ENCODE assay signal across 10 cellular contexts in genomic region chr3:37245003-37245402, GRCh38. TPM values are rescaled to one million over a fixed set of nuclear protein-coding genes. Genes with fewer than 3 reads are reported as not detected.
DNase-seq lines count a peak whose midpoint lies in the region; ATAC-seq, FAIRE-seq and TF ChIP-seq lines count a peak whose summit lies in the region.
"Had no signal": no experiment of that assay in that cellular context is flagged by ENCODE, and none has a peak within 500 bp of the region (broad histone marks: within the 10 kb centered on the region; RNA-seq: fewer than 3 reads in every experiment).

No MANE protein-coding gene starts in this region.

- no peak for FAIRE-seq in small intestine (lab: Jason Lieb, UNC)
- FAIRE-seq: colon had no signal

- H3K36me3 ChIP-seq in SU-DHL-6 (ENCODE audit: low read length) (no peaks in the 10 kb centered on the region), small intestine (ENCODE audit: control insufficient read depth in 2 of 2, insufficient read depth in 2 of 2, low read length in 2 of 2) (no peaks in the 10 kb centered on the region)

- 67% methylated on average over 3 of the region's 3 CpGs for WGBS in right cardiac atrium
- 18 to 66% (median 44%) methylated on average over 3 of the region's 3 CpGs for WGBS in small intestine, 3 donors

- H3K9ac ChIP-seq in SU-DHL-6 (ENCODE audit: low read length), result peak overlapping the region; percentile 84

- H3K27me3 Mint-ChIP-seq in T-helper 2 cell treated with Interferon-gamma antibody and Interleukin-4, amounts not matched to agents 5 μg/mL and 100 μg/mL, for 36 hours (ENCODE audit: low read depth), result no peaks in the 10 kb centered on the region

- H3K27ac ChIP-seq in SU-DHL-6 (ENCODE audit: low read depth, low read length) (no peak overlapping the region), right cardiac atrium (ENCODE audit: low read length) (no peak overlapping the region), small intestine (ENCODE audit: low read depth in 1 of 2, low read length in 1 of 2) (no peak overlapping the region)

- no peak for ATAC-seq in right cardiac atrium
- ATAC-seq in HG02870 (IDR thresholded peaks at IDR 0.05; ENCODE audit: unreplicated experiment), result no peak

- peaks cover 14% of the 10 kb centered on the region for H3K36me3 Mint-ChIP-seq in T-helper 2 cell treated with Interferon-gamma antibody and Interleukin-4, amounts not matched to agents 5 μg/mL and 100 μg/mL, for 36 hours (ENCODE audit: low read depth)

- H3K9me3 Mint-ChIP-seq in T-helper 2 cell treated with Interferon-gamma antibody and Interleukin-4, amounts not matched to agents 5 μg/mL and 100 μg/mL, for 36 hours, result no peaks in the 10 kb centered on the region

- 0 out of 2 replicates have a peak, but pooled peaks cover 6% of the 10 kb centered on the region for H3F3A ChIP-seq in SU-DHL-6 (ENCODE audit: insufficient read depth)

- peaks cover 8% of the 10 kb centered on the region for H3K4me1 ChIP-seq in right cardiac atrium (ENCODE audit: control insufficient read depth, insufficient read depth, low read length)
- peaks cover 7 to 16% of the 10 kb centered on the region in 2 donors for H3K4me1 ChIP-seq in small intestine (ENCODE audit: control insufficient read depth in 2 of 2, insufficient read depth in 1 of 2, low read depth in 1 of 2, low read length in 1 of 2)

- H2AFZ ChIP-seq in SU-DHL-6 (ENCODE audit: low read depth, low read length, severe bottlenecking), result no peak overlapping the region

- no peak for DNase-seq in T-helper 2 cell treated with Interferon-gamma antibody and Interleukin-4, amounts not matched to agents 5 μg/mL and 100 μg/mL, for 36 hours (ENCODE audit: low spot score)
- DNase-seq in T-helper 2 cell (no peak), right cardiac atrium (no peak), small intestine (peak; percentile 32), NCI-H748 (lab: John Stamatoyannopoulos, UW; ENCODE audit: unreplicated experiment) (no peak), hypothalamus (lab: John Stamatoyannopoulos, UW) (no peak)
- DNase-seq: testis had no signal

- TF ChIP-seq CTCF in SU-DHL-6 (IDR thresholded peaks at IDR 0.05; ENCODE audit: insufficient read depth, low read length, poor library complexity, severe bottlenecking), result no peak

- H3K79me2 ChIP-seq in SU-DHL-6 (ENCODE audit: insufficient read depth, low read length), result peaks cover 67% of the 10 kb centered on the region

- H3K9me3 ChIP-seq in SU-DHL-6 (ENCODE audit: insufficient read depth, low read length) (no peaks in the 10 kb centered on the region), right cardiac atrium (ENCODE audit: control insufficient read depth, low read length) (no peaks in the 10 kb centered on the region), small intestine (ENCODE audit: control insufficient read depth, low read depth) (no peaks in the 10 kb centered on the region)
- H3K9me3 ChIP-seq: testis had no signal

- H3K4me3 ChIP-seq in SU-DHL-6 (ENCODE audit: insufficient read depth, low read length, poor library complexity, severe bottlenecking) (peak overlapping the region; percentile 87), right cardiac atrium (ENCODE audit: low read length) (peak overlapping the region; percentile 67), small intestine (ENCODE audit: low read depth in 1 of 2, low read length in 2 of 2) (peak overlapping the region in 1 of 2 donors; percentile 65)

- H4K20me1 ChIP-seq in SU-DHL-6 (ENCODE audit: low read depth, low read length), result peaks cover 8% of the 10 kb centered on the region; the same call in 1 of the 2 replicates

- H3K4me2 ChIP-seq in SU-DHL-6 (ENCODE audit: low read depth, low read length, poor library complexity, severe bottlenecking), result peak overlapping the region; percentile 76

- intact Hi-C loops in right cardiac atrium (cut with DNase I), result no loop called here

- peaks cover 44% of the 10 kb centered on the region for H3K4me1 Mint-ChIP-seq in T-helper 2 cell treated with Interferon-gamma antibody and Interleukin-4, amounts not matched to agents 5 μg/mL and 100 μg/mL, for 36 hours (ENCODE audit: low read depth)

- H3K4me3 Mint-ChIP-seq in T-helper 2 cell treated with Interferon-gamma antibody and Interleukin-4, amounts not matched to agents 5 μg/mL and 100 μg/mL, for 36 hours, result peak overlapping the region; percentile 98

- H3K27ac Mint-ChIP-seq in T-helper 2 cell treated with Interferon-gamma antibody and Interleukin-4, amounts not matched to agents 5 μg/mL and 100 μg/mL, for 36 hours, result no peak overlapping the region

- H3K27me3 ChIP-seq in SU-DHL-6 (ENCODE audit: low read length) (no peaks in the 10 kb centered on the region), right cardiac atrium (ENCODE audit: control insufficient read depth, insufficient read depth) (no peaks in the 10 kb centered on the region), small intestine (ENCODE audit: control insufficient read depth in 2 of 2, insufficient read depth in 2 of 2, low read length in 2 of 2) (no peaks in the 10 kb centered on the region)
- H3K27me3 ChIP-seq: testis had no signal

- H3K9me2 ChIP-seq in SU-DHL-6 (replicated peaks; ENCODE audit: insufficient read depth, low read length), result no peaks in the 10 kb centered on the region

RNA-seq across cellular contexts. Expression of gene GOLGA4, which starts 1.9 kb away (rescaled TPM):
- 100 to 1,000 TPM; 147 to 167 (median 160) TPM for total RNA-seq in right cardiac atrium
- polyA plus RNA-seq in right cardiac atrium (59.1 TPM), small intestine (100 to 1,000 TPM in 1 of 3 donors, 10 to 100 TPM in 2; 37.8 to 132 (median 72.7) TPM)
